In genomic region chr9:129197045-129197444, GRCh38 we compare ENCODE assay signal across 10 cellular contexts. TPM values are rescaled to one million over a fixed set of nuclear protein-coding genes. Genes with fewer than 3 reads are reported as not detected.
DNase-seq lines count a peak whose midpoint lies in the region; ATAC-seq, FAIRE-seq and TF ChIP-seq lines count a peak whose summit lies in the region.
"Not testable (repeated sequence)": the region's sequence is repeated elsewhere in the genome, so short reads cannot be mapped to it uniquely, and the experiment has no call there.
"Had no signal": no experiment of that assay in that cellular context is flagged by ENCODE, and none has a peak within 500 bp of the region (broad histone marks: within the 10 kb centered on the region; RNA-seq: fewer than 3 reads in every experiment).

No MANE protein-coding gene starts in this region.

- intact Hi-C loops in K562 (cut with micrococcal nuclease); MCF 10A (cut with micrococcal nuclease); HepG2 (cut with micrococcal nuclease; ENCODE audit: unreplicated experiment); uterus (cut with DNase I; ENCODE audit: low total_unique reads); vagina (cut with DNase I): not testable (repeated sequence)

- H3K4me1 ChIP-seq in HEK293 (ENCODE audit: control insufficient read depth, insufficient read depth, low read length); K562 (replicated peaks in 1 of 2; ENCODE audit: control insufficient read depth in 2 of 2, insufficient read depth in 2 of 2, low read length in 2 of 2); trophoblast cell (ENCODE audit: control insufficient read depth in 1 of 2, insufficient read depth in 2 of 2, low read length in 2 of 2); uterus: not testable (repeated sequence)
- H3K4me1 ChIP-seq in HepG2 (ENCODE audit: insufficient read depth, low read length) = peaks cover 26% of the 10 kb centered on the region
- H3K4me1 ChIP-seq in vagina = peaks cover 32% of the 10 kb centered on the region

- FAIRE-seq in K562 (lab: Jason Lieb, UNC); HepG2 (lab: Jason Lieb, UNC): not testable (repeated sequence)

- H3K79me1 ChIP-seq in trophoblast cell (ENCODE audit: low read length) = not testable (repeated sequence)

- not testable (repeated sequence) for H2BK5ac ChIP-seq in trophoblast cell (ENCODE audit: low read depth, low read length, poor library complexity)

- H3K36me3 Mint-ChIP-seq in WTC11; MCF 10A (ENCODE audit: insufficient read depth, unreplicated experiment): not testable (repeated sequence)

- H3K27me3 Mint-ChIP-seq in WTC11 (ENCODE audit: low read depth) (peaks cover 55% of the 10 kb centered on the region), MCF 10A (ENCODE audit: insufficient read depth, unreplicated experiment) (peaks cover 13% of the 10 kb centered on the region)

- not testable (repeated sequence) for H3K9me1 ChIP-seq in K562 (ENCODE audit: control insufficient read depth, insufficient read depth, low read length)

- not testable (repeated sequence) for H4K20me1 ChIP-seq in K562 (replicated peaks; ENCODE audit: control insufficient read depth, insufficient read depth, low read length); HepG2 (ENCODE audit: insufficient read depth, low read length)

- H3K23ac ChIP-seq in trophoblast cell (ENCODE audit: low read length) = not testable (repeated sequence)

- not testable (repeated sequence) for H2AK5ac ChIP-seq in trophoblast cell (ENCODE audit: low read length)

- POLR2A ChIA-PET in HEK293 (lab: Yijun Ruan, JAX) (interaction anchor here (0.6 kb wide), 1 partner anchor 575 kb away, joined by 3 read pairs; no protein-coding TSS in a partner anchor), MCF 10A (lab: Yijun Ruan, JAX) (interaction anchor here (0.5 kb wide), 1 partner anchor 21 kb away, joined by 4 read pairs; no protein-coding TSS in a partner anchor)
- POLR2A ChIA-PET in WTC11 (lab: Charles Lee); K562 (lab: Yijun Ruan, JAX); HepG2 (lab: Yijun Ruan, JAX): not testable (repeated sequence)

- not testable (repeated sequence) for H3K9me3 Mint-ChIP-seq in WTC11; MCF 10A (ENCODE audit: unreplicated experiment)

- not testable (repeated sequence) for H4K91ac ChIP-seq in trophoblast cell (ENCODE audit: low read depth, low read length)

- H3K18ac ChIP-seq in trophoblast cell (ENCODE audit: low read length) = not testable (repeated sequence)

- not testable (repeated sequence) for ATAC-seq in WTC11, K562, HepG2

- H2BK12ac ChIP-seq in trophoblast cell (ENCODE audit: low read length) = not testable (repeated sequence)

- not testable (repeated sequence) for H3K14ac ChIP-seq in trophoblast cell (ENCODE audit: low read length)

- TF ChIP-seq CTCF in HEK293 (tag by site-specific recombination; IDR thresholded peaks at IDR 0.05); WTC11 (IDR thresholded peaks at IDR 0.05); K562 (IDR thresholded peaks at IDR 0.05 in 2 of 3, conservative IDR thresholded peaks at IDR 0.05 in 1 of 3; ENCODE audit: insufficient read depth in 2 of 3, low read depth in 1 of 3, low read length in 3 of 3); MCF 10A (IDR thresholded peaks at IDR 0.05; ENCODE audit: unreplicated experiment); HepG2 (CRISPR knock-in tag; IDR thresholded peaks at IDR 0.05); uterus (IDR thresholded peaks at IDR 0.05); vagina (IDR thresholded peaks at IDR 0.05): not testable (repeated sequence)

- H4K8ac ChIP-seq in trophoblast cell (ENCODE audit: low read depth, low read length) = not testable (repeated sequence)

- not testable (repeated sequence) for TF ChIP-seq EP300 in K562 (IDR thresholded peaks at IDR 0.05; ENCODE audit: low read length); HepG2 (IDR thresholded peaks at IDR 0.05; ENCODE audit: low read depth in 2 of 2, low read length in 2 of 2); HepG2 (CRISPR knock-in tag; IDR thresholded peaks at IDR 0.05; ENCODE audit: borderline replicate concordance)

- not testable (repeated sequence) for H3K9me3 ChIP-seq in HEK293 (ENCODE audit: control insufficient read depth, insufficient read depth, low read depth, low read length); K562 (replicated peaks; ENCODE audit: control insufficient read depth, insufficient read depth, low read depth, low read length); HepG2 (ENCODE audit: low read length); trophoblast cell (ENCODE audit: insufficient read depth, low read depth, low read length); uterus; vagina

- DNase-seq in WTC11 (ENCODE audit: low spot score); K562 (ENCODE audit: extremely low read depth in 1 of 4, low spot score in 3 of 4); MCF 10A (ENCODE audit: unreplicated experiment); HepG2 (ENCODE audit: low spot score); uterus; vagina (ENCODE audit: extremely low spot score in 2 of 2): not testable (repeated sequence)
- peak; percentile 79 to 84 for DNase-seq in trophoblast cell

- not testable (repeated sequence) for H3K36me3 ChIP-seq in HEK293 (ENCODE audit: control insufficient read depth in 2 of 2, insufficient read depth in 1 of 2, low read length in 2 of 2); K562 (ENCODE audit: control insufficient read depth, insufficient read depth, low read length); HepG2 (replicated peaks in 1 of 2; ENCODE audit: control insufficient read depth in 1 of 2, insufficient read depth in 2 of 2, low read length in 2 of 2); trophoblast cell (ENCODE audit: control insufficient read depth in 1 of 2, insufficient read depth in 2 of 2, low read length in 2 of 2); uterus; vagina

- H3K27ac ChIP-seq in HEK293 (ENCODE audit: extremely low read depth, low read depth, low read length); K562 (ENCODE audit: extremely low read depth, low read depth, low read length); HepG2 (ENCODE audit: extremely low read length, insufficient read depth, low read length); trophoblast cell (ENCODE audit: low read depth, low read length): not testable (repeated sequence)
- H3K27ac ChIP-seq in uterus (peak overlapping the region; percentile 89 to 90), vagina (peak overlapping the region; percentile 93)

- H4K12ac ChIP-seq in trophoblast cell (ENCODE audit: low read depth, low read length) = not testable (repeated sequence)

- H3K79me2 ChIP-seq in K562 (ENCODE audit: control insufficient read depth, insufficient read depth, low read length); HepG2 (ENCODE audit: insufficient read depth, low read length); trophoblast cell (ENCODE audit: control insufficient read depth, insufficient read depth, low read length, poor library complexity): not testable (repeated sequence)

- not testable (repeated sequence) for H3K4me2 ChIP-seq in K562 (ENCODE audit: insufficient read depth, low read length); HepG2 (ENCODE audit: low read depth, low read length); trophoblast cell (ENCODE audit: low read length)

- H3K27me3 ChIP-seq in K562 (ENCODE audit: control insufficient read depth in 2 of 2, insufficient read depth in 2 of 2, low read length in 2 of 2) (peaks cover 3 to 16% of the 10 kb centered on the region in 2 experiments; a peak in 3 of 5 replicates), HepG2 (ENCODE audit: control insufficient read depth in 1 of 2, insufficient read depth in 2 of 2, low read length in 2 of 2) (peaks cover 3 to 29% of the 10 kb centered on the region in 2 experiments; a peak in 4 of 5 replicates)
- H3K27me3 ChIP-seq in trophoblast cell (ENCODE audit: insufficient read depth, low read length); uterus; vagina: not testable (repeated sequence)

- not testable (repeated sequence) for BruUV-seq in K562 (replicated peaks; lab: Mats Ljungman, UMichigan); MCF 10A (replicated peaks; lab: Mats Ljungman, UMichigan); HepG2 (replicated peaks; lab: Mats Ljungman, UMichigan)

- H3K4me1 Mint-ChIP-seq in WTC11 = peaks cover 20% of the 10 kb centered on the region
- H3K4me1 Mint-ChIP-seq in MCF 10A (ENCODE audit: insufficient read depth, unreplicated experiment) = not testable (repeated sequence)

- not testable (repeated sequence) for H3K4ac ChIP-seq in trophoblast cell (ENCODE audit: low read depth, low read length)

- not testable (repeated sequence) for TF ChIP-seq RAD21 in K562 (CRISPR knock-in tag; conservative IDR thresholded peaks at IDR 0.05 in 1 of 2, IDR thresholded peaks at IDR 0.05 in 1 of 2); HepG2 (CRISPR knock-in tag; IDR thresholded peaks at IDR 0.05)

- not testable (repeated sequence) for H2BK120ac ChIP-seq in trophoblast cell (ENCODE audit: insufficient read depth, low read length, poor library complexity)

- H2AFZ ChIP-seq in K562 (ENCODE audit: low read depth, low read length); HepG2 (ENCODE audit: low read length); trophoblast cell (ENCODE audit: insufficient read depth, low read length, poor library complexity): not testable (repeated sequence)

- H3K4me3 ChIP-seq in HEK293 (ENCODE audit: low read depth, low read length); K562; HepG2 (replicated peaks in 1 of 3; ENCODE audit: insufficient read depth in 1 of 3, low read depth in 2 of 3, low read length in 3 of 3); trophoblast cell (ENCODE audit: low read depth, low read length); uterus; vagina: not testable (repeated sequence)

- CTCF ChIA-PET in HEK293 (lab: Yijun Ruan, JAX); K562 (lab: Yijun Ruan, JAX; ENCODE audit: low intra/inter-chr PET ratio); MCF 10A (lab: Yijun Ruan, JAX); HepG2 (lab: Yijun Ruan, JAX; ENCODE audit: low intra/inter-chr PET ratio, low total read pairs): not testable (repeated sequence)
- CTCF ChIA-PET in WTC11 (lab: Charles Lee) = interaction anchor here (1.6 to 3.0 kb wide), 3 partner anchors 14 to 65 kb away, joined by 10 to 18 read pairs (median 13); no protein-coding TSS in a partner anchor

- 0% methylated on average over 2 of the region's 6 CpGs for WGBS in K562 (ENCODE audit: insufficient coverage, low coverage, missing lambda C conversion rate)
- 21% methylated on average over 6 of the region's 6 CpGs for WGBS in HepG2 (ENCODE audit: low lambda C conversion rate)
- no CpG with 5 or more reads among the region's 6 CpGs for WGBS in trophoblast cell (ENCODE audit: extremely low coverage, insufficient coverage, insufficient read length)

- H3K27ac Mint-ChIP-seq in WTC11; MCF 10A (ENCODE audit: low read depth, unreplicated experiment): not testable (repeated sequence)

- in situ Hi-C loops in K562 (cut with MboI); HepG2 (cut with HindIII; ENCODE audit: extremely low pct_ligation_motif_present, low pct_unique_long_range_greater_than_20kb): not testable (repeated sequence)

- not testable (repeated sequence) for H3K9ac ChIP-seq in K562 (ENCODE audit: insufficient read depth in 1 of 2, low read depth in 2 of 2, low read length in 2 of 2); HepG2 (ENCODE audit: insufficient read depth, low read depth, low read length); trophoblast cell (ENCODE audit: low read length)

- TF ChIP-seq POLR2A in K562 (conservative IDR thresholded peaks at IDR 0.05); HepG2 (IDR thresholded peaks at IDR 0.05; ENCODE audit: insufficient read depth in 1 of 2, low read depth in 2 of 2, low read length in 2 of 2); uterus (IDR thresholded peaks at IDR 0.05); vagina (IDR thresholded peaks at IDR 0.05): not testable (repeated sequence)

- not testable (repeated sequence) for H3K4me3 Mint-ChIP-seq in WTC11
- H3K4me3 Mint-ChIP-seq in MCF 10A (ENCODE audit: unreplicated experiment) = peak overlapping the region; percentile 18

RNA-seq across cellular contexts. Expression of gene IER5L, which starts 19.0 kb away (rescaled TPM):
- 4.6 to 5.9 TPM (median 5.1 TPM) in 3 replicates for total RNA-seq in WTC11 (2021)
- 0.25 and 1.5 TPM in 2 replicates for total RNA-seq in K562 (2011; cell fraction: chromatin; rRNA removed; ENCODE audit: low replicate concordance)
- total RNA-seq in K562 (2011; cell fraction: nucleolus; rRNA removed) = 2.9 and 4.7 TPM in 2 replicates
- 1.9 and 2.3 TPM in 2 replicates for total RNA-seq in K562 (2011; cell fraction: nucleoplasm; rRNA removed)
- total RNA-seq in K562 (2014; rRNA removed) = 11.9 and 13.6 TPM in 2 replicates
- total RNA-seq in K562 (2014; rRNA removed; fragmentation: Illumina TruSeq; extraction: Trizol) = 0.19 and 0.22 TPM in 2 replicates
- 0.76 and 1.3 TPM in 2 replicates for total RNA-seq in K562 (2015; rRNA removed; fragmentation: Illumina TruSeq; extraction: Trizol)
- 4.9 and 5.7 TPM in 2 replicates for total RNA-seq in K562 (2021)
- 0.52 and 1.6 TPM in 2 replicates for polyA plus RNA-seq in K562 (2011; rRNA removed)
- polyA plus RNA-seq in K562 (2011; cell fraction: cytosol; rRNA removed) = 2.4 and 5.6 TPM in 2 replicates
- polyA plus RNA-seq in K562 (2011; cell fraction: nucleus; rRNA removed) = 4.3 and 4.5 TPM in 2 replicates
- polyA plus RNA-seq in K562 (2012) = 1.6 and 2.5 TPM in 2 replicates
- polyA plus RNA-seq in K562 (2014; fragmentation: Illumina TruSeq; extraction: Trizol) = 0.25 and 0.29 TPM in 2 replicates
- under 1 TPM; 0.14 to 0.18 TPM for polyA plus RNA-seq in K562 (2014; fragmentation: Nextera tagmentation; extraction: Ambion mirVana)
- 4.0 and 4.7 TPM in 2 replicates for polyA plus RNA-seq in K562 (2014; rRNA removed)
- 0.32 and 0.48 TPM in 2 replicates for polyA minus RNA-seq in K562 (2011; rRNA and poly(A)+ RNA removed)
- 1.7 and 3.7 TPM in 2 replicates for polyA minus RNA-seq in K562 (2011; cell fraction: cytosol; rRNA and poly(A)+ RNA removed)
- polyA minus RNA-seq in K562 (2011; cell fraction: nucleus; rRNA and poly(A)+ RNA removed) = 3.2 and 4.7 TPM in 2 replicates
- total RNA-seq in MCF 10A (2022) = 11.9 and 13.4 TPM in 2 replicates
- total RNA-seq in HepG2 (2016; rRNA removed; fragmentation: Illumina TruSeq; extraction: Trizol) = 2.5 and 3.3 TPM in 2 replicates
- 2.4 and 2.5 TPM in 2 replicates for total RNA-seq in HepG2 (2016; cell fraction: cytosol; rRNA removed; fragmentation: Illumina TruSeq; extraction: Trizol; ENCODE audit: low read depth)
- total RNA-seq in HepG2 (2016; cell fraction: insoluble cytoplasmic fraction; rRNA removed; fragmentation: Illumina TruSeq; extraction: Trizol) = 2.6 and 3.2 TPM in 2 replicates
- total RNA-seq in HepG2 (2016; cell fraction: membrane; rRNA removed; fragmentation: Illumina TruSeq; extraction: Trizol) = 2.0 and 2.7 TPM in 2 replicates
- total RNA-seq in HepG2 (2016; cell fraction: nucleus; rRNA removed; fragmentation: Illumina TruSeq; extraction: Trizol) = 0.84 and 1.2 TPM in 2 replicates
- 1.8 and 3.6 TPM in 2 replicates for polyA plus RNA-seq in HepG2 (2011; rRNA removed)
- polyA plus RNA-seq in HepG2 (2011; cell fraction: cytosol; rRNA removed) = 2.1 and 3.1 TPM in 2 replicates
- polyA plus RNA-seq in HepG2 (2011; cell fraction: nucleus; rRNA removed) = 4.4 and 4.5 TPM in 2 replicates
- 1.5 and 2.6 TPM in 2 replicates for polyA plus RNA-seq in HepG2 (2012)
- 0.59 and 0.61 TPM in 2 replicates for polyA plus RNA-seq in HepG2 (2016; cell fraction: cytosol; fragmentation: Illumina TruSeq; extraction: Trizol; ENCODE audit: low read depth)
- polyA plus RNA-seq in HepG2 (2016; cell fraction: insoluble cytoplasmic fraction; fragmentation: Illumina TruSeq; extraction: Trizol; ENCODE audit: low read depth) = 2.2 and 2.5 TPM in 2 replicates
- 0.52 and 0.74 TPM in 2 replicates for polyA plus RNA-seq in HepG2 (2016; cell fraction: membrane; fragmentation: Illumina TruSeq; extraction: Trizol; ENCODE audit: low read depth)
- polyA plus RNA-seq in HepG2 (2016; cell fraction: nucleus; fragmentation: Illumina TruSeq; extraction: Trizol; ENCODE audit: insufficient read depth, low read depth) = 1.3 and 2.1 TPM in 2 replicates
- polyA minus RNA-seq in HepG2 (2011; rRNA and poly(A)+ RNA removed; ENCODE audit: low replicate concordance) = 5.5 and 12.0 TPM in 2 replicates
- 5.6 and 6.2 TPM in 2 replicates for polyA minus RNA-seq in HepG2 (2011; cell fraction: cytosol; rRNA and poly(A)+ RNA removed)
- 1.2 and 1.9 TPM in 2 replicates for polyA minus RNA-seq in HepG2 (2011; cell fraction: nucleus; rRNA and poly(A)+ RNA removed)
- 63.3 and 64.2 TPM in 2 replicates for polyA plus RNA-seq in trophoblast cell (2013)
- total RNA-seq in uterus = 10 to 100 TPM in 2 of 4 donors, 1 to 10 TPM in 2; 1.8 to 31.0 (median 14.5) TPM
- total RNA-seq in vagina = 34.4 TPM
- total RNA-seq: Daoy had no signal
- polyA plus RNA-seq: CD4-positive, CD25-positive, alpha-beta regulatory T cell had no signal
